Comparison of ENCODE assay signal across 10 cellular contexts in the genomic region with DNA sequence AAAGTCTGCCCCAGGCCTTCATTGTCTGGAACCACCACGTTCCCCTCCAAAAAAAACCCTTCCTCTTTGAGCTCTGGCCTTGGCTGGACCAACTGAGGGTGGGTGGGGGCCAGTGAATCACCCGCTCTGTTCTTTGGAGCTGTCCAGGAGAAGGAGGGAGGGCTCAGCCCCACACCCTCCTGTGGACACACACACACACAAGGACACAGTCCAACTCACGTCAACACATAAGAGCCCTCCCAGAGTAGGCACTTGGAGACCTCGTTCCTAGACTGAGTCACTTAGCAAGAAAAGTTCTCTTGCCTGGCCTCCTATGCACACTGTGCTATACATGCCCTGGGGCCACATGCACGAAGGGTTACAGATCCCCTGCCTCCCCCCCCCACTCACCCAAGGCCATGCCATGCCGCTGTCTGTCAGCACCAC. TPM values are rescaled to one million over a fixed set of nuclear protein-coding genes. Genes with fewer than 3 reads are reported as not detected.
A peak's percentile ranks its signal among the peaks of the same experiment; 100 is the strongest.
DNase-seq lines count a peak whose midpoint lies in the region; ATAC-seq, FAIRE-seq and TF ChIP-seq lines count a peak whose summit lies in the region.
"Had no signal": no experiment of that assay in that cellular context is flagged by ENCODE, and none has a peak within 500 bp of the region (broad histone marks: within the 10 kb centered on the region; RNA-seq: fewer than 3 reads in every experiment).

No MANE protein-coding gene starts in this region.

- no peaks in the 10 kb centered on the region for H3K79me2 ChIP-seq in GM23338 (replicated peaks; ENCODE audit: insufficient read depth)

- no peaks in the 10 kb centered on the region for H4K20me1 ChIP-seq in GM23338 (replicated peaks; ENCODE audit: insufficient read depth)

- H3K27ac Mint-ChIP-seq in GM23338 = no peak overlapping the region

- no peaks in the 10 kb centered on the region for H3K9me3 ChIP-seq in tibial nerve
- H3K9me3 ChIP-seq: neutrophil had no signal

- peaks cover 0 to 14% of the 10 kb centered on the region in 2 donors for H3K27me3 ChIP-seq in tibial nerve
- peaks cover 10% of the 10 kb centered on the region for H3K27me3 ChIP-seq in GM23338 (ENCODE audit: insufficient read depth)

- H3K4me1 ChIP-seq in tibial nerve (peaks cover 0 to 42% (median 13%) of the 10 kb centered on the region in 4 donors), GM23338 (ENCODE audit: insufficient read depth) (peaks cover 14% of the 10 kb centered on the region; the same call in 1 of the 2 replicates)

- DNase-seq in NB4 (ENCODE audit: low read depth) = peak; percentile 39
- peak; percentile 93 for DNase-seq in dedifferentiated amniotic fluid mesenchymal stem cell (ENCODE audit: extremely low spot score)
- peak; percentile 59 for DNase-seq in medulla oblongata (ENCODE audit: extremely low spot score)
- DNase-seq in tibial nerve (ENCODE audit: low spot score in 2 of 2) = peak; percentile 60 to 76
- no peak for DNase-seq in NCI-H146 (lab: John Stamatoyannopoulos, UW)
- no peak for DNase-seq in HTR-8/SVneo (ENCODE audit: insufficient read length, low spot score)
- DNase-seq in GM23338 (ENCODE audit: low spot score) = no peak
- DNase-seq: stimulated activated naive CD4-positive, alpha-beta T cell treated with Interleukin-2 at 50 U/mL for 16 hours had no signal

- TF ChIP-seq POLR2A in NB4 (IDR thresholded peaks at IDR 0.05; ENCODE audit: extremely low read depth, insufficient read length) = no peak
- TF ChIP-seq POLR2A in tibial nerve (IDR thresholded peaks at IDR 0.05) = no peak

- H3K4me3 Mint-ChIP-seq in GM23338 = no peak overlapping the region; the same call in 2 of the 3 replicates

- H3K4me2 ChIP-seq in GM23338 = no peak overlapping the region

- H3K9me2 ChIP-seq in GM23338 (ENCODE audit: insufficient read depth) = no peaks in the 10 kb centered on the region

- no peak for FAIRE-seq in HTR-8/SVneo (lab: Jason Lieb, UNC)

- no peak overlapping the region for H2AFZ ChIP-seq in GM23338

- H3F3A ChIP-seq in GM23338 (replicated peaks; ENCODE audit: low read depth) = no peaks in the 10 kb centered on the region

- H3K27ac ChIP-seq in tibial nerve (peak overlapping the region; percentile 41 to 86 (median 76)), GM23338 (ENCODE audit: low read depth) (no peak overlapping the region)
- H3K27ac ChIP-seq: neutrophil had no signal

- no peak overlapping the region for H3K4me3 ChIP-seq in NB4 (ENCODE audit: low read depth, low read length)
- H3K4me3 ChIP-seq in tibial nerve = no peak overlapping the region
- no peak overlapping the region for H3K4me3 ChIP-seq in GM23338

- TF ChIP-seq CTCF in NB4 (IDR thresholded peaks at IDR 0.05; ENCODE audit: low read depth, low read length) (no peak), tibial nerve (IDR thresholded peaks at IDR 0.05) (no peak), GM23338 (conservative IDR thresholded peaks at IDR 0.05; ENCODE audit: low read depth in 2 of 2) (no peak)

- H3K9me3 Mint-ChIP-seq in GM23338 = no peaks in the 10 kb centered on the region

- peaks cover 29% of the 10 kb centered on the region for H3K4me1 Mint-ChIP-seq in GM23338

- WGBS in tibial nerve, 2 donors = 18 to 32% methylated on average over 5 to 6 of the region's 6 CpGs

- no peak for ATAC-seq in HG02678 (IDR thresholded peaks at IDR 0.05; ENCODE audit: unreplicated experiment)
- no peak for ATAC-seq in GM23338

- no peaks in the 10 kb centered on the region for H3K36me3 ChIP-seq in tibial nerve
- H3K36me3 ChIP-seq in GM23338 (ENCODE audit: insufficient read depth) = no peaks in the 10 kb centered on the region
- H3K36me3 ChIP-seq: neutrophil had no signal

- H3K27me3 Mint-ChIP-seq in GM23338 (ENCODE audit: insufficient read depth, low read depth, poor library complexity) = peaks cover 17% of the 10 kb centered on the region

- no peaks in the 10 kb centered on the region for H3K36me3 Mint-ChIP-seq in GM23338 (ENCODE audit: low read depth)

- TF ChIP-seq EP300 in tibial nerve (IDR thresholded peaks at IDR 0.05) = peak in 1 of 2 donors; percentile 65

TF ChIP-seq in GM23338, 12 proteins besides CTCF, POLR2A, EP300 and RAD21 (continues in another document):
- TF ChIP-seq, protein P1, sequence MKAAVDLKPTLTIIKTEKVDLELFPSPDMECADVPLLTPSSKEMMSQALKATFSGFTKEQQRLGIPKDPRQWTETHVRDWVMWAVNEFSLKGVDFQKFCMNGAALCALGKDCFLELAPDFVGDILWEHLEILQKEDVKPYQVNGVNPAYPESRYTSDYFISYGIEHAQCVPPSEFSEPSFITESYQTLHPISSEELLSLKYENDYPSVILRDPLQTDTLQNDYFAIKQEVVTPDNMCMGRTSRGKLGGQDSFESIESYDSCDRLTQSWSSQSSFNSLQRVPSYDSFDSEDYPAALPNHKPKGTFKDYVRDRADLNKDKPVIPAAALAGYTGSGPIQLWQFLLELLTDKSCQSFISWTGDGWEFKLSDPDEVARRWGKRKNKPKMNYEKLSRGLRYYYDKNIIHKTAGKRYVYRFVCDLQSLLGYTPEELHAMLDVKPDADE (IDR thresholded peaks at IDR 0.05) = no peak
- TF ChIP-seq STAT1 (IDR thresholded peaks at IDR 0.05; ENCODE audit: unreplicated experiment) (no peak), ZNF331 (CRISPR knock-in tag; IDR thresholded peaks at IDR 0.05; ENCODE audit: low read depth) (no peak), CREB1 (CRISPR knock-in tag; IDR thresholded peaks at IDR 0.05; ENCODE audit: low read depth) (no peak), POLR2AphosphoS5 (IDR thresholded peaks at IDR 0.05; ENCODE audit: low read depth) (no peak), EZH2phosphoT487 (IDR thresholded peaks at IDR 0.05; ENCODE audit: unreplicated experiment) (no peak), JUNB (IDR thresholded peaks at IDR 0.05; ENCODE audit: unreplicated experiment) (no peak), EZH2 (IDR thresholded peaks at IDR 0.05; ENCODE audit: low read depth, unreplicated experiment) (no peak)
- TF ChIP-seq, protein P2, sequence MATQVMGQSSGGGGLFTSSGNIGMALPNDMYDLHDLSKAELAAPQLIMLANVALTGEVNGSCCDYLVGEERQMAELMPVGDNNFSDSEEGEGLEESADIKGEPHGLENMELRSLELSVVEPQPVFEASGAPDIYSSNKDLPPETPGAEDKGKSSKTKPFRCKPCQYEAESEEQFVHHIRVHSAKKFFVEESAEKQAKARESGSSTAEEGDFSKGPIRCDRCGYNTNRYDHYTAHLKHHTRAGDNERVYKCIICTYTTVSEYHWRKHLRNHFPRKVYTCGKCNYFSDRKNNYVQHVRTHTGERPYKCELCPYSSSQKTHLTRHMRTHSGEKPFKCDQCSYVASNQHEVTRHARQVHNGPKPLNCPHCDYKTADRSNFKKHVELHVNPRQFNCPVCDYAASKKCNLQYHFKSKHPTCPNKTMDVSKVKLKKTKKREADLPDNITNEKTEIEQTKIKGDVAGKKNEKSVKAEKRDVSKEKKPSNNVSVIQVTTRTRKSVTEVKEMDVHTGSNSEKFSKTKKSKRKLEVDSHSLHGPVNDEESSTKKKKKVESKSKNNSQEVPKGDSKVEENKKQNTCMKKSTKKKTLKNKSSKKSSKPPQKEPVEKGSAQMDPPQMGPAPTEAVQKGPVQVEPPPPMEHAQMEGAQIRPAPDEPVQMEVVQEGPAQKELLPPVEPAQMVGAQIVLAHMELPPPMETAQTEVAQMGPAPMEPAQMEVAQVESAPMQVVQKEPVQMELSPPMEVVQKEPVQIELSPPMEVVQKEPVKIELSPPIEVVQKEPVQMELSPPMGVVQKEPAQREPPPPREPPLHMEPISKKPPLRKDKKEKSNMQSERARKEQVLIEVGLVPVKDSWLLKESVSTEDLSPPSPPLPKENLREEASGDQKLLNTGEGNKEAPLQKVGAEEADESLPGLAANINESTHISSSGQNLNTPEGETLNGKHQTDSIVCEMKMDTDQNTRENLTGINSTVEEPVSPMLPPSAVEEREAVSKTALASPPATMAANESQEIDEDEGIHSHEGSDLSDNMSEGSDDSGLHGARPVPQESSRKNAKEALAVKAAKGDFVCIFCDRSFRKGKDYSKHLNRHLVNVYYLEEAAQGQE (IDR thresholded peaks at IDR 0.05; ENCODE audit: unreplicated experiment) = no peak

RNA-seq across cellular contexts. Expression of a gene that starts 1.2 kb away (rescaled TPM):
- total RNA-seq in tibial nerve = 100 to 1,000 TPM; 461 to 648 (median 565) TPM
- 5.7 and 7.4 TPM in 2 replicates for total RNA-seq in GM23338 (2014; rRNA removed; shearing (Covaris generic))
- 1.3 and 2.0 TPM in 2 replicates for polyA plus RNA-seq in GM23338 (2016; fragmentation: Nextera tagmentation; extraction: Ambion mirVana)

Comparison
In these comparisons a context has a peak if more than half of its experiments do, and no peak if none do; other contexts are left out.
1. DNase-seq: peak in NB4 (single experiment), dedifferentiated amniotic fluid mesenchymal stem cell (single experiment), medulla oblongata (single experiment) and tibial nerve (2 of 2); none in NCI-H146 (single experiment), HTR-8/SVneo (single experiment) and GM23338 (single experiment).
2. RNA of a gene that starts 1.2 kb away (total RNA-seq): 461 to 648 TPM in tibial nerve; 5.7 to 7.4 TPM in GM23338; every median in the first group is over 10 times any median in the second.